10 cellular contexts compared by ENCODE assay signal in the genomic region with DNA sequence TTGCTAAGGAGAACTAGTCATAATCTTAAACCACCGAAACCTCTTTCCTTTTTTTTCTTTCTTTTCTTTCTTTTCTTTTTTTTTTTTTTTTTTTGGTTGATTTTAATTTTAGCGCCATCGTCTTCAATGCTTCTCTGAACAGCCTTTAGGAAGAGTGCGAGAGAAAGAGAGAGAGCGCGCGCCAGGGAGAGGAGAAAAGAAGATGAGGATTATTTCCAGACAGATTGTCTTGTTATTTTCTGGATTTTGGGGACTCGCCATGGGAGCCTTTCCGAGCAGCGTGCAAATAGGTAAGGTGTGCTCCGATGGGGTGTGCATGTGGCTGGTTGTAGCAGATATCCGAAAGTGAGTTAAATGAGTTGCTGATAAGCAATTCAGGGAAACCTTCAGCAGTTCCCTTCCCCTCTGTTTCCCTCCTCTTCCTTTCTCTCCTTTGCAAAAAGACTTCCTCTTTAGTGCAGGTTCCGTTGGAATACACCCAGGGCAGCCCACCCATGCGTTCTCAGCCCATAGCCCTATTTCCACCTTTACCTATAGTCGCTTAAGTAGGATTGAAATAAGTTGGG. TPM values are rescaled to one million over a fixed set of nuclear protein-coding genes. Genes with fewer than 3 reads are reported as not detected.
DNase-seq lines count a peak whose midpoint lies in the region; ATAC-seq and TF ChIP-seq lines count a peak whose summit lies in the region.
"Had no signal": no experiment of that assay in that cellular context is flagged by ENCODE, and none has a peak within 500 bp of the region (broad histone marks: within the 10 kb centered on the region; RNA-seq: fewer than 3 reads in every experiment).

No MANE protein-coding gene starts in this region.

- WGBS in mesendoderm (ENCODE audit: extremely low coverage, insufficient coverage, low lambda C conversion rate): no CpG with 5 or more reads among the region's 15 CpGs

- H2AK5ac ChIP-seq in mesendoderm (ENCODE audit: low read length): no peak overlapping the region

- peak overlapping the region; percentile 55 for H3K27ac ChIP-seq in caudate nucleus (ENCODE audit: low read depth, low read length)
- no peak overlapping the region for H3K27ac ChIP-seq in mesendoderm (ENCODE audit: low read depth, low read length)
- no peak overlapping the region for H3K27ac ChIP-seq in thoracic aorta
- H3K27ac ChIP-seq: HL-60 had no signal

- H3K9me3 ChIP-seq in thoracic aorta: no peaks in the 10 kb centered on the region

- H3K18ac ChIP-seq in mesendoderm (ENCODE audit: low read length): no peak overlapping the region

- no peak for TF ChIP-seq CTCF in thoracic aorta (IDR thresholded peaks at IDR 0.05)

- no peak overlapping the region for H2BK120ac ChIP-seq in mesendoderm (ENCODE audit: low read depth, low read length)

- no peak overlapping the region for H3K23ac ChIP-seq in mesendoderm (ENCODE audit: low read length)

- H3K27ac Mint-ChIP-seq in activated naive CD4-positive, alpha-beta T cell treated with anti-CD3 and anti-CD28 coated beads for 36 hours: no peak overlapping the region
- no peak overlapping the region for H3K27ac Mint-ChIP-seq in activated naive CD4-positive, alpha-beta T cell treated with anti-CD3 and anti-CD28 coated beads, Interleukin-2, amount 10 ng/mL, durations not matched to agents 7 days and 5 days
- H3K27ac Mint-ChIP-seq: CD4-positive, alpha-beta T cell had no signal

- H3K27me3 ChIP-seq in mesendoderm (ENCODE audit: insufficient read depth, low read length, poor library complexity): no peaks in the 10 kb centered on the region
- H3K27me3 ChIP-seq in thoracic aorta (replicated peaks; ENCODE audit: insufficient read depth): no peaks in the 10 kb centered on the region

- H3K9me3 Mint-ChIP-seq in activated naive CD4-positive, alpha-beta T cell treated with anti-CD3 and anti-CD28 coated beads for 36 hours: no peaks in the 10 kb centered on the region
- H3K9me3 Mint-ChIP-seq in activated naive CD4-positive, alpha-beta T cell treated with anti-CD3 and anti-CD28 coated beads, Interleukin-2, amount 10 ng/mL, durations not matched to agents 7 days and 5 days: no peaks in the 10 kb centered on the region

- no peaks in the 10 kb centered on the region for H3K79me2 ChIP-seq in mesendoderm (ENCODE audit: control insufficient read depth, insufficient read depth, low read length)

- no peak for DNase-seq in activated naive CD4-positive, alpha-beta T cell treated with anti-CD3 and anti-CD28 coated beads for 36 hours
- DNase-seq in activated naive CD4-positive, alpha-beta T cell treated with anti-CD3 and anti-CD28 coated beads, Interleukin-2, amount 10 ng/mL, durations not matched to agents 7 days and 5 days: no peak
- peak in 6 of 61 donors; percentile 19 to 56 (median 42) for DNase-seq in caudate nucleus (lab: John Stamatoyannopoulos, UW)
- peak; percentile 8 for DNase-seq in mesendoderm
- no peak for DNase-seq in thoracic aorta (ENCODE audit: low spot score)
- DNase-seq in NCI-H2171 (lab: John Stamatoyannopoulos, UW): no peak
- DNase-seq: CD4-positive, alpha-beta T cell had no signal

- H2BK5ac ChIP-seq in mesendoderm (ENCODE audit: low read length): no peak overlapping the region

- no peaks in the 10 kb centered on the region for H3K79me1 ChIP-seq in mesendoderm (ENCODE audit: low read length)

- intact Hi-C loops in activated naive CD4-positive, alpha-beta T cell treated with anti-CD3 and anti-CD28 coated beads for 36 hours (cut with micrococcal nuclease): no loop called here

- ATAC-seq in thoracic aorta (ENCODE audit: insufficient number of reproducible peaks, low FRiP score, low read depth) (no peak), HG03457 (IDR thresholded peaks at IDR 0.05; ENCODE audit: unreplicated experiment) (no peak), GM21423 (IDR thresholded peaks at IDR 0.05; ENCODE audit: unreplicated experiment) (no peak)

- peaks cover 20% of the 10 kb centered on the region for H3K4me1 Mint-ChIP-seq in activated naive CD4-positive, alpha-beta T cell treated with anti-CD3 and anti-CD28 coated beads for 36 hours (ENCODE audit: low read depth)
- peaks cover 3% of the 10 kb centered on the region for H3K4me1 Mint-ChIP-seq in activated naive CD4-positive, alpha-beta T cell treated with anti-CD3 and anti-CD28 coated beads, Interleukin-2, amount 10 ng/mL, durations not matched to agents 7 days and 5 days

- no peak overlapping the region for H2BK15ac ChIP-seq in mesendoderm (replicated peaks; ENCODE audit: low read depth)

- H3K4me1 ChIP-seq in mesendoderm (ENCODE audit: control insufficient read depth, low read depth, low read length) (no peaks in the 10 kb centered on the region), thoracic aorta (ENCODE audit: control insufficient read depth in 1 of 2, low read depth in 2 of 2) (peaks cover 9 to 18% of the 10 kb centered on the region in 2 donors)

- peaks cover 46% of the 10 kb centered on the region for H3K27me3 Mint-ChIP-seq in activated naive CD4-positive, alpha-beta T cell treated with anti-CD3 and anti-CD28 coated beads for 36 hours (ENCODE audit: low read depth)
- peaks cover 33% of the 10 kb centered on the region for H3K27me3 Mint-ChIP-seq in activated naive CD4-positive, alpha-beta T cell treated with anti-CD3 and anti-CD28 coated beads, Interleukin-2, amount 10 ng/mL, durations not matched to agents 7 days and 5 days

- H3K36me3 Mint-ChIP-seq in activated naive CD4-positive, alpha-beta T cell treated with anti-CD3 and anti-CD28 coated beads for 36 hours (ENCODE audit: low read depth): no peaks in the 10 kb centered on the region
- H3K36me3 Mint-ChIP-seq in activated naive CD4-positive, alpha-beta T cell treated with anti-CD3 and anti-CD28 coated beads, Interleukin-2, amount 10 ng/mL, durations not matched to agents 7 days and 5 days: no peaks in the 10 kb centered on the region

- H3K56ac ChIP-seq in mesendoderm (ENCODE audit: low read length): peak overlapping the region; percentile 54

- no peaks in the 10 kb centered on the region for H3K36me3 ChIP-seq in mesendoderm (ENCODE audit: control insufficient read depth, insufficient read depth, low read length)
- no peaks in the 10 kb centered on the region for H3K36me3 ChIP-seq in thoracic aorta

- no peak overlapping the region for H4K8ac ChIP-seq in mesendoderm (ENCODE audit: low read depth, low read length)

- peak overlapping the region; percentile 45 for H3K9ac ChIP-seq in mesendoderm (ENCODE audit: low read length)

- H3K4me3 ChIP-seq in mesendoderm (ENCODE audit: low read length) (peak overlapping the region; percentile 48), thoracic aorta (peak overlapping the region; percentile 67)

- no peak overlapping the region for H4K5ac ChIP-seq in mesendoderm (ENCODE audit: low read length)

- H3K4ac ChIP-seq in mesendoderm (ENCODE audit: low read depth, low read length): no peak overlapping the region

- H3K4me3 Mint-ChIP-seq in activated naive CD4-positive, alpha-beta T cell treated with anti-CD3 and anti-CD28 coated beads for 36 hours: peak overlapping the region; percentile 2
- no peak overlapping the region for H3K4me3 Mint-ChIP-seq in activated naive CD4-positive, alpha-beta T cell treated with anti-CD3 and anti-CD28 coated beads, Interleukin-2, amount 10 ng/mL, durations not matched to agents 7 days and 5 days

- CTCF ChIA-PET in activated naive CD4-positive, alpha-beta T cell treated with anti-CD3 and anti-CD28 coated beads for 36 hours (lab: Charles Lee): interaction anchor here (0.6 kb wide), 1 partner anchor 47 kb away, joined by 3 read pairs; no protein-coding TSS in a partner anchor
- CTCF ChIA-PET in activated naive CD4-positive, alpha-beta T cell treated with anti-CD3 and anti-CD28 coated beads, Interleukin-2, amount 10 ng/mL, durations not matched to agents 7 days and 5 days (lab: Charles Lee): interaction anchor here (0.8 kb wide), 1 partner anchor 1356 kb away, joined by 3 read pairs; no protein-coding TSS in a partner anchor

- H3K4me2 ChIP-seq in mesendoderm (ENCODE audit: low read length): peak overlapping the region; percentile 90

RNA-seq across cellular contexts. Expression of a gene that starts 1.0 kb away (rescaled TPM):
- total RNA-seq in activated naive CD4-positive, alpha-beta T cell treated with anti-CD3 and anti-CD28 coated beads for 36 hours: not detected
- polyA plus RNA-seq in mesendoderm (2013, experiment 1 of 2): 1.7 TPM
- 1.3 TPM for polyA plus RNA-seq in mesendoderm (2013, experiment 2 of 2)
- total RNA-seq in thoracic aorta: 1 to 10 TPM in 1 of 2 donors, not detected in 1; 1.2 TPM
- total RNA-seq: CD4-positive, alpha-beta T cell had no signal
